In genomic region chr6:118709859-118710350, GRCh38 we compare ENCODE assay signal across 8 cellular contexts. TPM values are rescaled to one million over a fixed set of nuclear protein-coding genes. Genes with fewer than 3 reads are reported as not detected.
A peak's percentile ranks its signal among the peaks of the same experiment; 100 is the strongest.
DNase-seq lines count a peak whose midpoint lies in the region; ATAC-seq, FAIRE-seq and TF ChIP-seq lines count a peak whose summit lies in the region.

No MANE protein-coding gene starts in this region.

- H3K79me2 ChIP-seq in Karpas-422 (ENCODE audit: low read length) = no peaks in the 10 kb centered on the region
- no peaks in the 10 kb centered on the region for H3K79me2 ChIP-seq in H1 (ENCODE audit: control insufficient read depth in 1 of 2, insufficient read depth in 2 of 2, low read length in 2 of 2)
- H3K79me2 ChIP-seq in neural progenitor cell (ENCODE audit: low read depth) = no peaks in the 10 kb centered on the region

- H3K9me3 Mint-ChIP-seq in activated CD4-positive, alpha-beta T cell treated with anti-CD3 and anti-CD28 coated beads, Interleukin-2, amount 10 ng/mL, durations not matched to agents 7 days and 5 days = peaks cover 2% of the 10 kb centered on the region
- H3K9me3 Mint-ChIP-seq in neural progenitor cell = no peaks in the 10 kb centered on the region

- H2BK20ac ChIP-seq in H1 (ENCODE audit: low read length) = no peak overlapping the region

- no peaks in the 10 kb centered on the region for H3K79me1 ChIP-seq in H1 (ENCODE audit: low read depth, low read length)

- H2BK15ac ChIP-seq in H1 (ENCODE audit: low read length) = no peak overlapping the region

- H4K91ac ChIP-seq in H1 (replicated peaks; ENCODE audit: insufficient read length, low read length) = no peak overlapping the region

- H3F3A ChIP-seq in neural progenitor cell (ENCODE audit: low read depth) = no peaks in the 10 kb centered on the region

- H3K4me1 ChIP-seq in ES-I3 (ENCODE audit: insufficient read depth, low read length) (peaks cover 33% of the 10 kb centered on the region), Karpas-422 (ENCODE audit: low read length) (peaks cover 29% of the 10 kb centered on the region), H1 (replicated peaks in 1 of 4; ENCODE audit: control insufficient read depth in 3 of 4, insufficient read depth in 4 of 4, low read length in 3 of 4) (peaks cover 0 to 20% (median 9%) of the 10 kb centered on the region in 4 experiments; a peak in 5 of 7 replicates), neural progenitor cell (peaks cover 20% of the 10 kb centered on the region), tibial nerve (peaks cover 0 to 45% (median 6%) of the 10 kb centered on the region in 4 donors)

- H2BK12ac ChIP-seq in H1 (ENCODE audit: low read depth, low read length) = no peak overlapping the region

- no peak overlapping the region for H3K56ac ChIP-seq in H1 (replicated peaks; ENCODE audit: insufficient read length, low read depth, low read length)

- H3K4me2 ChIP-seq in Karpas-422 (ENCODE audit: low read depth, low read length, poor library complexity, severe bottlenecking) = peak overlapping the region; percentile 89
- H3K4me2 ChIP-seq in H1 (ENCODE audit: insufficient read depth in 1 of 2, low read depth in 2 of 2, low read length in 2 of 2) = peak overlapping the region; percentile 47 to 71; a peak in 3 of 4 replicates
- H3K4me2 ChIP-seq in neural progenitor cell = no peak overlapping the region

- no peak for TF ChIP-seq EP300 in H1 (IDR thresholded peaks at IDR 0.05; ENCODE audit: borderline replicate concordance in 1 of 2, low read depth in 2 of 2, low read length in 2 of 2)
- TF ChIP-seq EP300 in tibial nerve (IDR thresholded peaks at IDR 0.05) = no peak

- WGBS in H1 (ENCODE audit: extremely low coverage in 1 of 2, insufficient coverage in 1 of 2, insufficient read length in 1 of 2, insufficient replicate concordance in 2 of 2, low coverage in 1 of 2, low lambda C conversion rate in 2 of 2, missing lambda C conversion rate in 1 of 2), 2 experiments = 59% methylated on average over 3 of the region's 3 CpGs; no CpG with 5 or more reads in 1 of the 2 experiments
- 19 to 33% methylated on average over 3 of the region's 3 CpGs for WGBS in tibial nerve, 2 donors

- H4K5ac ChIP-seq in H1 (ENCODE audit: insufficient read length, low read depth, low read length) = no peak overlapping the region

- H4K20me1 ChIP-seq in Karpas-422 (ENCODE audit: insufficient read depth, low read depth, low read length) (no peaks in the 10 kb centered on the region), H1 (replicated peaks in 1 of 2; ENCODE audit: control insufficient read depth in 1 of 2, insufficient read depth in 2 of 2, low read length in 2 of 2) (no peaks in the 10 kb centered on the region), neural progenitor cell (ENCODE audit: low read depth) (no peaks in the 10 kb centered on the region)

- H3K27me3 Mint-ChIP-seq in activated CD4-positive, alpha-beta T cell treated with anti-CD3 and anti-CD28 coated beads, Interleukin-2, amount 10 ng/mL, durations not matched to agents 7 days and 5 days = no peaks in the 10 kb centered on the region
- peaks cover 3% of the 10 kb centered on the region for H3K27me3 Mint-ChIP-seq in neural progenitor cell (ENCODE audit: insufficient read depth, low read depth)

- no peak for FAIRE-seq in H1 (lab: Jason Lieb, UNC)

- no peak overlapping the region for H2AK5ac ChIP-seq in H1 (ENCODE audit: low read depth, low read length)

- peak overlapping the region; percentile 56 for H3K27ac ChIP-seq in Karpas-422 (ENCODE audit: low read length)
- H3K27ac ChIP-seq in H1 (ENCODE audit: low read depth, low read length) = no peak overlapping the region
- no peak overlapping the region for H3K27ac ChIP-seq in neural progenitor cell
- peak overlapping the region; percentile 57 to 86 (median 77) for H3K27ac ChIP-seq in tibial nerve

- POLR2A ChIA-PET in activated CD4-positive, alpha-beta T cell treated with anti-CD3 and anti-CD28 coated beads, Interleukin-2, amount 10 ng/mL, durations not matched to agents 7 days and 5 days (lab: Charles Lee) = interaction anchor here (0.6 to 1.4 kb wide), 7 partner anchors 13 to 90 kb away, joined by 3 to 8 read pairs (median 4); partner anchors contain the start of gene CEP85L
- POLR2A ChIA-PET in H1 (lab: Charles Lee; ENCODE audit: partially characterized antibody) = interaction anchor here (0.9 to 1.0 kb wide), 2 partner anchors 8 to 37 kb away, joined by 3 to 5 read pairs; no protein-coding TSS in a partner anchor

- H3K36me3 ChIP-seq in ES-I3 (ENCODE audit: insufficient read depth, low read length) (no peaks in the 10 kb centered on the region), Karpas-422 (ENCODE audit: insufficient read depth, low read length) (no peaks in the 10 kb centered on the region), H1 (ENCODE audit: control insufficient read depth in 2 of 4, insufficient read depth in 4 of 4, low read length in 3 of 4) (no peaks in the 10 kb centered on the region), neural progenitor cell (no peaks in the 10 kb centered on the region), tibial nerve (no peaks in the 10 kb centered on the region)

- H3K14ac ChIP-seq in H1 (ENCODE audit: insufficient read length) = no peak overlapping the region

- H3K27ac Mint-ChIP-seq in activated CD4-positive, alpha-beta T cell treated with anti-CD3 and anti-CD28 coated beads, Interleukin-2, amount 10 ng/mL, durations not matched to agents 7 days and 5 days = peak overlapping the region; percentile 96
- peak overlapping the region; percentile 61 for H3K27ac Mint-ChIP-seq in neural progenitor cell

- TF ChIP-seq CTCF in H1 (IDR thresholded peaks at IDR 0.05; ENCODE audit: control extremely low read depth in 1 of 3, insufficient read depth in 1 of 3, low read depth in 1 of 3, low read length in 3 of 3) (no peak), neural progenitor cell (IDR thresholded peaks at IDR 0.05) (no peak), tibial nerve (IDR thresholded peaks at IDR 0.05) (no peak)

- H3K9me2 ChIP-seq in Karpas-422 (replicated peaks; ENCODE audit: insufficient read depth, low read length) = no peaks in the 10 kb centered on the region

- CTCF ChIA-PET in activated CD4-positive, alpha-beta T cell treated with anti-CD3 and anti-CD28 coated beads, Interleukin-2, amount 10 ng/mL, durations not matched to agents 7 days and 5 days (lab: Charles Lee) = interaction anchor here (0.9 to 1.7 kb wide), 9 partner anchors 9 to 225 kb away, joined by 3 to 9 read pairs (median 4); partner anchors contain the start of genes CEP85L and MCM9
- CTCF ChIA-PET in H1 (lab: Charles Lee; ENCODE audit: partially characterized antibody) = interaction anchor here (0.9 to 2.6 kb wide), 5 partner anchors 18 to 73 kb away, joined by 3 to 6 read pairs (median 6); no protein-coding TSS in a partner anchor

- no peaks in the 10 kb centered on the region for H3K23me2 ChIP-seq in H1 (ENCODE audit: low read depth, low read length)

- peak; percentile 93 for DNase-seq in Karpas-422
- peak; percentile 86 for DNase-seq in activated CD4-positive, alpha-beta T cell treated with anti-CD3 and anti-CD28 coated beads, Interleukin-2, amount 10 ng/mL, durations not matched to agents 7 days and 5 days
- no peak for DNase-seq in H1 (ENCODE audit: low read depth in 1 of 2, low spot score in 2 of 2)
- DNase-seq in neural progenitor cell (ENCODE audit: low spot score) = no peak
- no peak for DNase-seq in tibial nerve (ENCODE audit: low spot score in 2 of 2)
- no peak for DNase-seq in NCI-H128 (lab: John Stamatoyannopoulos, UW; ENCODE audit: unreplicated experiment)

- ATAC-seq in GM21576 (IDR thresholded peaks at IDR 0.05; ENCODE audit: unreplicated experiment) = peak; percentile 91

- H3K23ac ChIP-seq in H1 (ENCODE audit: insufficient read length) = no peak overlapping the region

- no peak overlapping the region for H3K4ac ChIP-seq in H1 (replicated peaks; ENCODE audit: insufficient read length, low read depth, low read length)

- H3K27me3 ChIP-seq in Karpas-422 (ENCODE audit: low read length) = no peaks in the 10 kb centered on the region
- no peaks in the 10 kb centered on the region for H3K27me3 ChIP-seq in H1 (replicated peaks in 1 of 4; ENCODE audit: control insufficient read depth in 3 of 4, extremely low read depth in 1 of 4, insufficient read depth in 3 of 4, low read length in 3 of 4)
- no peaks in the 10 kb centered on the region for H3K27me3 ChIP-seq in neural progenitor cell
- no peaks in the 10 kb centered on the region for H3K27me3 ChIP-seq in tibial nerve

- no peak overlapping the region for H2BK5ac ChIP-seq in H1 (ENCODE audit: low read depth, low read length)

- H3K4me3 ChIP-seq in Karpas-422 (ENCODE audit: low read length) (peak overlapping the region; percentile 69), H1 (ENCODE audit: extremely low read depth in 1 of 4, insufficient read depth in 2 of 4, low read depth in 3 of 4, low read length in 4 of 4) (peak overlapping the region in 1 of 4 experiments; percentile 23; a peak in 1 of 8 replicates), neural progenitor cell (no peak overlapping the region), tibial nerve (peak overlapping the region in 3 of 4 donors; percentile 15 to 46 (median 45))

- H3K36me3 Mint-ChIP-seq in activated CD4-positive, alpha-beta T cell treated with anti-CD3 and anti-CD28 coated beads, Interleukin-2, amount 10 ng/mL, durations not matched to agents 7 days and 5 days (ENCODE audit: low read depth) = peaks cover 37% of the 10 kb centered on the region
- H3K36me3 Mint-ChIP-seq in neural progenitor cell = no peaks in the 10 kb centered on the region

- H3K4me1 Mint-ChIP-seq in activated CD4-positive, alpha-beta T cell treated with anti-CD3 and anti-CD28 coated beads, Interleukin-2, amount 10 ng/mL, durations not matched to agents 7 days and 5 days = peaks cover 67% of the 10 kb centered on the region
- H3K4me1 Mint-ChIP-seq in neural progenitor cell = peaks cover 42% of the 10 kb centered on the region

- H2BK120ac ChIP-seq in H1 (replicated peaks; ENCODE audit: low read depth, low read length) = no peak overlapping the region

- TF ChIP-seq POLR2A in H1 (IDR thresholded peaks at IDR 0.05; ENCODE audit: control extremely low read depth in 1 of 2, low read depth in 2 of 2, low read length in 2 of 2) = no peak
- no peak for TF ChIP-seq POLR2A in tibial nerve (IDR thresholded peaks at IDR 0.05)

- H2AFZ ChIP-seq in Karpas-422 (ENCODE audit: low read length) = peak overlapping the region; percentile 82
- 0 out of 2 replicates have a peak overlapping the region, but pooled peaks have one; percentile 82 for H2AFZ ChIP-seq in H1 (ENCODE audit: low read length)
- H2AFZ ChIP-seq in neural progenitor cell (replicated peaks) = peak overlapping the region; percentile 29

- peak overlapping the region; percentile 98 for H3K4me3 Mint-ChIP-seq in activated CD4-positive, alpha-beta T cell treated with anti-CD3 and anti-CD28 coated beads, Interleukin-2, amount 10 ng/mL, durations not matched to agents 7 days and 5 days
- H3K4me3 Mint-ChIP-seq in neural progenitor cell = no peak overlapping the region

- H3K18ac ChIP-seq in H1 (ENCODE audit: extremely low read depth, low read length) = no peak overlapping the region

- TF ChIP-seq RAD21 in H1 (IDR thresholded peaks at IDR 0.05 in 1 of 2, conservative IDR thresholded peaks at IDR 0.05 in 1 of 2; ENCODE audit: low read depth in 2 of 2, low read length in 2 of 2) = no peak

- H3K9me3 ChIP-seq in ES-I3 (ENCODE audit: control insufficient read depth, insufficient read depth, low read length) (no peaks in the 10 kb centered on the region), Karpas-422 (ENCODE audit: low read length) (no peaks in the 10 kb centered on the region), H1 (ENCODE audit: insufficient read depth in 2 of 2, low read depth in 1 of 2, low read length in 1 of 2) (no peaks in the 10 kb centered on the region), neural progenitor cell (ENCODE audit: low read depth) (no peaks in the 10 kb centered on the region), tibial nerve (no peaks in the 10 kb centered on the region)

- peak overlapping the region; percentile 44; the same call in 1 of the 2 replicates for H3K9ac ChIP-seq in ES-I3 (ENCODE audit: low read depth, low read length)
- H3K9ac ChIP-seq in Karpas-422 (ENCODE audit: low read length) = peak overlapping the region; percentile 64
- no peak overlapping the region for H3K9ac ChIP-seq in H1 (replicated peaks in 1 of 4; ENCODE audit: extremely low read depth in 1 of 4, low read depth in 3 of 4, low read length in 3 of 4)
- no peak overlapping the region for H3K9ac ChIP-seq in neural progenitor cell

- H4K8ac ChIP-seq in H1 (ENCODE audit: extremely low read depth, insufficient read depth, low read length) = no peak overlapping the region

RNA-seq across cellular contexts. Expression of gene CEP85L, which starts 58.5 kb away (rescaled TPM):
- total RNA-seq in Karpas-422 (2014; rRNA removed; shearing (Covaris generic); ENCODE audit: low replicate concordance) = 4.8 and 11.9 TPM in 2 replicates
- total RNA-seq in activated CD4-positive, alpha-beta T cell treated with anti-CD3 and anti-CD28 coated beads, Interleukin-2, amount 10 ng/mL, durations not matched to agents 7 days and 5 days = 10 to 100 TPM; 47.9 to 50.3 TPM
- 25.7 and 27.6 TPM in 2 replicates for total RNA-seq in H1 (2021; fragmentation: NEBNext Ultra II Directional; extraction: Animal tissue kit (Norgen Biotek cat#: 25700))
- 3.2 and 3.8 TPM in 2 replicates for polyA plus RNA-seq in H1 (2011; rRNA removed)
- 5.6 TPM for polyA plus RNA-seq in H1 (2011; cell fraction: cytosol; rRNA removed)
- polyA plus RNA-seq in H1 (2011; cell fraction: nucleus; rRNA removed) = 5.4 TPM
- 7.6 to 15.2 TPM (median 10.4 TPM) in 4 replicates for polyA plus RNA-seq in H1 (2012, experiment 1 of 2)
- polyA plus RNA-seq in H1 (2012, experiment 2 of 2) = 0.59 TPM
- polyA plus RNA-seq in H1 (2013, experiment 1 of 2) = 4.2 TPM
- polyA plus RNA-seq in H1 (2013, experiment 2 of 2) = 3.8 TPM
- polyA minus RNA-seq in H1 (2011; rRNA and poly(A)+ RNA removed) = 65.6 and 86.8 TPM in 2 replicates
- 26.3 TPM for polyA minus RNA-seq in H1 (2011; cell fraction: cytosol; rRNA and poly(A)+ RNA removed)
- polyA minus RNA-seq in H1 (2011; cell fraction: nucleus; rRNA and poly(A)+ RNA removed) = 154 TPM
- 6.0 and 12.6 TPM in 2 replicates for total RNA-seq in neural progenitor cell (ENCODE audit: low replicate concordance)
- 10 to 100 TPM; 26.7 to 47.4 (median 37.8) TPM for total RNA-seq in tibial nerve

Comparison
In these comparisons a context has a peak if more than half of its experiments do, and no peak if none do; other contexts are left out.
1. H3K9ac ChIP-seq: peak in ES-I3 (single experiment) and Karpas-422 (single experiment); none in H1 (0 of 4) and neural progenitor cell (single experiment).
2. DNase-seq: peak in Karpas-422 (single experiment) and activated CD4-positive, alpha-beta T cell treated with anti-CD3 and anti-CD28 coated beads, Interleukin-2, amount 10 ng/mL, durations not matched to agents 7 days and 5 days (single experiment); none in H1 (0 of 2), neural progenitor cell (single experiment), tibial nerve (0 of 2) and NCI-H128 (single experiment).
3. H2AFZ ChIP-seq: peak in every context shown above with its lines; median percentile 82 in Karpas-422; 82 in H1; 29 in neural progenitor cell.
4. H3K27ac ChIP-seq: peak in Karpas-422 (single experiment) and tibial nerve (4 of 4); none in H1 (single experiment) and neural progenitor cell (single experiment).